Comparison of ENCODE assay signal across 2 cellular contexts in genomic region chr4:97627785-97628184, GRCh38.
TF ChIP-seq lines count a peak whose summit lies in the region.

No MANE protein-coding gene starts in this region.

TF ChIP-seq in GM23338, 12 proteins besides CTCF, POLR2A, EP300 and RAD21 (continued from another document):
- no peak for TF ChIP-seq ETS1 (IDR thresholded peaks at IDR 0.05)
- no peak for TF ChIP-seq NANOG (IDR thresholded peaks at IDR 0.05; ENCODE audit: borderline replicate concordance)
- no peak for TF ChIP-seq EZH2phosphoT487 (IDR thresholded peaks at IDR 0.05; ENCODE audit: unreplicated experiment)
- no peak for TF ChIP-seq JUNB (IDR thresholded peaks at IDR 0.05; ENCODE audit: unreplicated experiment)
- no peak for TF ChIP-seq CREB1 (CRISPR knock-in tag; IDR thresholded peaks at IDR 0.05; ENCODE audit: low read depth)
- no peak for TF ChIP-seq ZNF114 (CRISPR knock-in tag; IDR thresholded peaks at IDR 0.05)
- no peak for TF ChIP-seq ZNF462 (CRISPR knock-in tag; IDR thresholded peaks at IDR 0.05)
- no peak for TF ChIP-seq REST (IDR thresholded peaks at IDR 0.05; ENCODE audit: unreplicated experiment)
TF ChIP-seq in GM23338: peak in this region for 0.

TF ChIP-seq in WTC11, 78 proteins besides CTCF, POLR2A, EP300 and RAD21 (continued from another document):
- no peak for TF ChIP-seq AR (CRISPR knock-in tag; IDR thresholded peaks at IDR 0.05)
- TF ChIP-seq NR2C2 (CRISPR knock-in tag; IDR thresholded peaks at IDR 0.05) = no peak
- TF ChIP-seq USF2 (CRISPR knock-in tag; IDR thresholded peaks at IDR 0.05) = no peak
